ENCODE assay signal across 1 cellular context in genomic region chr16:84103678-84104077, GRCh38.
TF ChIP-seq lines count a peak whose summit lies in the region.

No MANE protein-coding gene starts in this region.

TF ChIP-seq in SK-N-SH, 30 proteins besides CTCF, POLR2A, EP300 and RAD21 (continued from another document):
- TF ChIP-seq ZBTB33 (IDR thresholded peaks at IDR 0.05; ENCODE audit: borderline replicate concordance, low read depth) (no peak), GABPA (IDR thresholded peaks at IDR 0.05; ENCODE audit: low read depth) (no peak), RFX5 (IDR thresholded peaks at IDR 0.05; ENCODE audit: low read length) (no peak), NRF1 (IDR thresholded peaks at IDR 0.05; ENCODE audit: low read depth, low read length) (no peak)
